Comparison of ENCODE assay signal across 9 cellular contexts in genomic region chr11:77127969-77128691, GRCh38. TPM values are rescaled to one million over a fixed set of nuclear protein-coding genes. Genes with fewer than 3 reads are reported as not detected.
DNase-seq lines count a peak whose midpoint lies in the region; ATAC-seq, FAIRE-seq and TF ChIP-seq lines count a peak whose summit lies in the region.
"Had no signal": no experiment of that assay in that cellular context is flagged by ENCODE, and none has a peak within 500 bp of the region (broad histone marks: within the 10 kb centered on the region; RNA-seq: fewer than 3 reads in every experiment).

Gene MYO7A, plus strand, starts transcription at chr11:77128246. Its CDS starts 2,389 bp downstream, at chr11:77130635.

- H4K20me1 ChIP-seq in DOHH2 (ENCODE audit: control insufficient read depth, insufficient read depth, low read depth, low read length), result no peaks in the 10 kb centered on the region
- no peaks in the 10 kb centered on the region for H4K20me1 ChIP-seq in HepG2 (ENCODE audit: insufficient read depth, low read length)

- in situ Hi-C loops in HepG2 (cut with HindIII; ENCODE audit: extremely low pct_ligation_motif_present, low pct_unique_long_range_greater_than_20kb), result loop anchor here (5.0 kb wide), 1 partner anchor 59 kb away; no protein-coding TSS in a partner anchor

- H3K4me1 ChIP-seq in DOHH2 (ENCODE audit: control insufficient read depth, low read length) (peaks cover 9% of the 10 kb centered on the region), HepG2 (ENCODE audit: insufficient read depth, low read length) (peaks cover 57% of the 10 kb centered on the region)

- peak; percentile 24 to 79; a peak in 2 of 4 replicates for TF ChIP-seq POLR2A in HepG2 (IDR thresholded peaks at IDR 0.05; ENCODE audit: insufficient read depth in 1 of 2, low read depth in 2 of 2, low read length in 2 of 2)

- no peaks in the 10 kb centered on the region for H3K27me3 ChIP-seq in DOHH2 (ENCODE audit: control insufficient read depth, low read length)
- H3K27me3 ChIP-seq in HepG2 (ENCODE audit: control insufficient read depth in 1 of 2, insufficient read depth in 2 of 2, low read length in 2 of 2), result peaks cover 0 to 13% of the 10 kb centered on the region in 2 experiments; a peak in 1 of 5 replicates

- H3K9ac ChIP-seq in HepG2 (ENCODE audit: insufficient read depth, low read depth, low read length), result peak within 1 kb of the TSS; percentile 66

- H3K27me3 Mint-ChIP-seq in chondrocyte (ENCODE audit: low read depth), result peaks cover 4% of the 10 kb centered on the region

- peak within 1 kb of the TSS; percentile 46 for H2AFZ ChIP-seq in HepG2 (ENCODE audit: low read length)

- ATAC-seq in HepG2 (peak; percentile 88), GM19395 (IDR thresholded peaks at IDR 0.05; ENCODE audit: unreplicated experiment) (no peak)

- peak; percentile 82 for FAIRE-seq in HepG2 (lab: Jason Lieb, UNC)

- DNase-seq in NCI-H69 (lab: John Stamatoyannopoulos, UW) (peak; percentile 96), chondrocyte (ENCODE audit: low spot score) (peak; percentile 79), HepG2 (ENCODE audit: low spot score) (peak; percentile 89), NOMO-1 treated with DMSO at 0.1 percent for 48 hours (lab: John Stamatoyannopoulos, UW; ENCODE audit: unreplicated experiment) (no peak), H4 (ENCODE audit: low spot score) (no peak)

- H3K9me3 ChIP-seq in DOHH2 (ENCODE audit: control insufficient read depth, insufficient read depth, low read length) (no peaks in the 10 kb centered on the region), HepG2 (ENCODE audit: low read length) (no peaks in the 10 kb centered on the region)

- WGBS in HepG2 (ENCODE audit: low lambda C conversion rate), result 1% methylated on average over 12 of the region's 19 CpGs

- POLR2A ChIA-PET in HepG2 (lab: Yijun Ruan, JAX), result interaction anchor here (1.2 to 3.1 kb wide), 6 partner anchors 9 to 60 kb away, joined by 3 to 12 read pairs (median 9); no protein-coding TSS in a partner anchor

- no peak for TF ChIP-seq RAD21 in HepG2 (CRISPR knock-in tag; IDR thresholded peaks at IDR 0.05)

- H3K36me3 ChIP-seq in DOHH2 (ENCODE audit: control insufficient read depth, low read length) (no peaks in the 10 kb centered on the region), HepG2 (replicated peaks in 1 of 2; ENCODE audit: control insufficient read depth in 1 of 2, insufficient read depth in 2 of 2, low read length in 2 of 2) (no peaks in the 10 kb centered on the region)

- H3F3A ChIP-seq in DOHH2 (ENCODE audit: control insufficient read depth, insufficient read depth), result no peaks in the 10 kb centered on the region

- CTCF ChIA-PET in HepG2 (lab: Yijun Ruan, JAX; ENCODE audit: low intra/inter-chr PET ratio, low total read pairs), result interaction anchor here (1.3 to 5.0 kb wide), 6 partner anchors 15 to 420 kb away, joined by 3 to 150 read pairs (median 6); no protein-coding TSS in a partner anchor

- TF ChIP-seq CTCF in DOHH2 (IDR thresholded peaks at IDR 0.05; ENCODE audit: low read depth, low read length, poor library complexity, severe bottlenecking) (no peak), chondrocyte (IDR thresholded peaks at IDR 0.05) (no peak), HepG2 (CRISPR knock-in tag; IDR thresholded peaks at IDR 0.05) (peak; percentile 29; the same call in 1 of the 2 replicates)

- H3K4me3 ChIP-seq in DOHH2 (ENCODE audit: low read length) (peak within 1 kb of the TSS; percentile 54), HepG2 (replicated peaks in 1 of 3; ENCODE audit: insufficient read depth in 1 of 3, low read depth in 2 of 3, low read length in 3 of 3) (peak within 1 kb of the TSS; percentile 53 to 80 (median 54))

- peaks cover 6% of the 10 kb centered on the region for H3K36me3 Mint-ChIP-seq in chondrocyte (ENCODE audit: low read depth)

- H3K4me2 ChIP-seq in DOHH2 (ENCODE audit: low read length) (peak within 1 kb of the TSS; percentile 59), HepG2 (ENCODE audit: low read depth, low read length) (peak within 1 kb of the TSS; percentile 100)

- peaks cover 10% of the 10 kb centered on the region for H3K4me1 Mint-ChIP-seq in chondrocyte (ENCODE audit: low read depth)

- H3K79me2 ChIP-seq in DOHH2 (ENCODE audit: control insufficient read depth, low read length) (no peaks in the 10 kb centered on the region), HepG2 (ENCODE audit: insufficient read depth, low read length) (no peaks in the 10 kb centered on the region)

- H3K9me3 Mint-ChIP-seq in chondrocyte (ENCODE audit: low read depth), result peaks cover 1% of the 10 kb centered on the region

- intact Hi-C loops in HepG2 (cut with micrococcal nuclease; ENCODE audit: unreplicated experiment), result loop anchor here (1.0 to 2.0 kb wide), 3 partner anchors 17 to 421 kb away; no protein-coding TSS in a partner anchor

- H3K27ac ChIP-seq in DOHH2 (ENCODE audit: low read depth, low read length) (no peak within 1 kb of the TSS), HepG2 (ENCODE audit: extremely low read length, insufficient read depth, low read length) (peak within 1 kb of the TSS; percentile 14), temporal lobe (ENCODE audit: low read depth, low read length) (peak within 1 kb of the TSS; percentile 42)

- H3K27ac Mint-ChIP-seq in chondrocyte (ENCODE audit: unreplicated experiment), result no peak within 1 kb of the TSS

- H3K9me2 ChIP-seq in DOHH2 (replicated peaks; ENCODE audit: control insufficient read depth, low read length), result no peaks in the 10 kb centered on the region

- BruUV-seq in HepG2 (replicated peaks; lab: Mats Ljungman, UMichigan), result TSS peak; percentile 85

- H3K4me3 Mint-ChIP-seq in chondrocyte (ENCODE audit: unreplicated experiment), result peak within 1 kb of the TSS; percentile 67

- TF ChIP-seq EP300 in HepG2 (IDR thresholded peaks at IDR 0.05; ENCODE audit: low read depth in 2 of 2, low read length in 2 of 2) (peak in 1 of 2 experiments; percentile 52; a peak in 2 of 4 replicates), HepG2 (CRISPR knock-in tag; IDR thresholded peaks at IDR 0.05; ENCODE audit: borderline replicate concordance) (no peak; the same call in 1 of the 2 replicates)

TF ChIP-seq in HepG2, 621 proteins besides CTCF, POLR2A, EP300 and RAD21 (continues in another document):
- TF ChIP-seq GPN1 (CRISPR knock-in tag; IDR thresholded peaks at IDR 0.05; ENCODE audit: borderline replicate concordance), result no peak
- TF ChIP-seq THAP7 (CRISPR knock-in tag; IDR thresholded peaks at IDR 0.05), result no peak
- no peak for TF ChIP-seq THYN1 (CRISPR knock-in tag; IDR thresholded peaks at IDR 0.05; ENCODE audit: borderline replicate concordance, low read depth)
- TF ChIP-seq ZNF326 (CRISPR knock-in tag; IDR thresholded peaks at IDR 0.05; ENCODE audit: borderline replicate concordance), result no peak
- no peak for TF ChIP-seq IRF1 (CRISPR knock-in tag; IDR thresholded peaks at IDR 0.05; ENCODE audit: low read depth)
- TF ChIP-seq ZNF274 (CRISPR knock-in tag; IDR thresholded peaks at IDR 0.05), result no peak; the same call in 1 of the 2 replicates
- TF ChIP-seq ZEB1 (IDR thresholded peaks at IDR 0.05; ENCODE audit: insufficient replicate concordance, low read depth), result peak; percentile 63
- TF ChIP-seq E2F2 (CRISPR knock-in tag; IDR thresholded peaks at IDR 0.05; ENCODE audit: borderline replicate concordance), result no peak
- TF ChIP-seq FOXK2 (IDR thresholded peaks at IDR 0.05), result no peak

RNA-seq across cellular contexts. Expression of gene MYO7A, which starts in this region (rescaled TPM):
- total RNA-seq in chondrocyte (not detected in 3 replicates), HepG2 (2016; rRNA removed; fragmentation: Illumina TruSeq; extraction: Trizol) (3.6 and 7.5 TPM in 2 replicates), temporal lobe (0.49 TPM)
- 2.3 and 3.1 TPM in 2 replicates for total RNA-seq in HepG2 (2016; cell fraction: cytosol; rRNA removed; fragmentation: Illumina TruSeq; extraction: Trizol; ENCODE audit: low read depth)
- total RNA-seq in HepG2 (2016; cell fraction: insoluble cytoplasmic fraction; rRNA removed; fragmentation: Illumina TruSeq; extraction: Trizol), result 3.4 and 8.0 TPM in 2 replicates
- 1.8 and 1.9 TPM in 2 replicates for total RNA-seq in HepG2 (2016; cell fraction: membrane; rRNA removed; fragmentation: Illumina TruSeq; extraction: Trizol)
- total RNA-seq in HepG2 (2016; cell fraction: nucleus; rRNA removed; fragmentation: Illumina TruSeq; extraction: Trizol), result 10.5 and 15.0 TPM in 2 replicates
- 8.1 and 10.0 TPM in 2 replicates for polyA plus RNA-seq in HepG2 (2011; rRNA removed)
- 3.1 and 3.5 TPM in 2 replicates for polyA plus RNA-seq in HepG2 (2011; cell fraction: cytosol; rRNA removed)
- 71.3 and 112 TPM in 2 replicates for polyA plus RNA-seq in HepG2 (2011; cell fraction: nucleus; rRNA removed)
- 5.5 and 8.4 TPM in 2 replicates for polyA plus RNA-seq in HepG2 (2012)
- 0.23 and 0.45 TPM in 2 replicates for polyA plus RNA-seq in HepG2 (2016; cell fraction: cytosol; fragmentation: Illumina TruSeq; extraction: Trizol; ENCODE audit: low read depth)
- 3.0 and 3.3 TPM in 2 replicates for polyA plus RNA-seq in HepG2 (2016; cell fraction: insoluble cytoplasmic fraction; fragmentation: Illumina TruSeq; extraction: Trizol; ENCODE audit: low read depth)
- polyA plus RNA-seq in HepG2 (2016; cell fraction: membrane; fragmentation: Illumina TruSeq; extraction: Trizol; ENCODE audit: low read depth), result 0.84 and 0.94 TPM in 2 replicates
- polyA plus RNA-seq in HepG2 (2016; cell fraction: nucleus; fragmentation: Illumina TruSeq; extraction: Trizol; ENCODE audit: insufficient read depth, low read depth), result 37.9 and 40.7 TPM in 2 replicates
- 0.16 and 9.9 TPM in 2 replicates for polyA minus RNA-seq in HepG2 (2011; rRNA and poly(A)+ RNA removed; ENCODE audit: low replicate concordance)
- 3.9 and 4.2 TPM in 2 replicates for polyA minus RNA-seq in HepG2 (2011; cell fraction: cytosol; rRNA and poly(A)+ RNA removed)
- polyA minus RNA-seq in HepG2 (2011; cell fraction: nucleus; rRNA and poly(A)+ RNA removed), result 17.3 and 17.4 TPM in 2 replicates
- 0.35 and 1.4 TPM in 2 replicates for total RNA-seq in H4 (2014; rRNA removed; shearing (Covaris generic))
- total RNA-seq: M059J had no signal

Comparison
In these comparisons a context has a peak if more than half of its experiments do, and no peak if none do; other contexts are left out.
1. Peak in DNase-seq in chondrocyte; RNA of the gene not detected or under 1 TPM.
2. DNase-seq: peak in NCI-H69 (single experiment) and HepG2 (single experiment); none in NOMO-1 treated with DMSO at 0.1 percent for 48 hours (single experiment) and H4 (single experiment).